Comparison of ENCODE assay signal across 23 cellular contexts in genomic region chr2:221853297-221853696, GRCh38.
"Had no signal": no experiment of that assay in that cellular context is flagged by ENCODE, and none has a peak within 500 bp of the region (broad histone marks: within the 10 kb centered on the region; RNA-seq: fewer than 3 reads in every experiment).

No MANE protein-coding gene starts in this region.

- H3K9ac ChIP-seq: KMS-11 had no signal

- H3K36me3 ChIP-seq: Peyer's patch, SJSA1 had no signal

- H3K4me3 ChIP-seq: K562, Peyer's patch, SJSA1, SK-N-MC had no signal

- DNase-seq: Kasumi-1, MM.1S, NCI-H1092 treated with DMSO at 0.1 percent for 48 hours, NCI-H1436, NCI-H187 treated with DMSO at 0.1 percent for 48 hours, NCI-H2029 treated with DMSO at 0.1 percent for 48 hours, NCI-H2107, NCI-H2171 treated with DMSO at 0.1 percent for 48 hours, NCI-H226, NCI-H446, NCI-H510A, NCI-H524 treated with DMSO at 0.1 percent for 48 hours, NCI-H69, NCI-H774, PC-3, Peyer's patch, SIG-M5 had no signal

- H3K9me3 ChIP-seq: Peyer's patch, SJSA1 had no signal

- H3K27me3 ChIP-seq: Peyer's patch, SJSA1 had no signal

- ATAC-seq: K562, PC-3, Right ventricle myocardium inferior had no signal

- H3K4me2 ChIP-seq: KMS-11 had no signal

- H3K27ac ChIP-seq: HL-60, KMS-11, Peyer's patch, SJSA1, SK-N-MC had no signal
